In genomic region chr12:131222271-131223139, GRCh38 we compare ENCODE assay signal across 9 cellular contexts.
DNase-seq lines count a peak whose midpoint lies in the region; ATAC-seq and TF ChIP-seq lines count a peak whose summit lies in the region.
"Had no signal": no experiment of that assay in that cellular context is flagged by ENCODE, and none has a peak within 500 bp of the region (broad histone marks: within the 10 kb centered on the region; RNA-seq: fewer than 3 reads in every experiment).

No MANE protein-coding gene starts in this region.

- no peak for TF ChIP-seq POLR2A in lower leg skin (IDR thresholded peaks at IDR 0.05)

- intact Hi-C loops in lower leg skin (cut with DNase I; ENCODE audit: low total_unique reads) = no loop called here

- no peak overlapping the region for H3K4me3 ChIP-seq in kidney epithelial cell (ENCODE audit: low read depth, low read length)
- no peak overlapping the region for H3K4me3 ChIP-seq in lower leg skin (ENCODE audit: low read depth, poor library complexity, severe bottlenecking)

- H3K27me3 ChIP-seq in kidney epithelial cell (ENCODE audit: control insufficient read depth, insufficient read depth, low read length) = peaks cover 6% of the 10 kb centered on the region

- ATAC-seq in HG03575 (IDR thresholded peaks at IDR 0.05; ENCODE audit: extremely low read depth, insufficient number of reproducible peaks, low FRiP score, unreplicated experiment) = peak; percentile 49
- ATAC-seq: HCT116 had no signal

- in situ Hi-C loops in G401 (cut with HindIII; ENCODE audit: low sequenced_read_pairs) = no loop called here

- H3K36me3 ChIP-seq in kidney epithelial cell (ENCODE audit: control insufficient read depth, insufficient read depth, low read length) = no peaks in the 10 kb centered on the region

- WGBS in lower leg skin, 2 donors = 39 to 44% methylated on average over 24 of the region's 24 CpGs

- no peak for TF ChIP-seq CTCF in GM20000 (IDR thresholded peaks at IDR 0.05; ENCODE audit: extremely low read depth, missing control alignments)
- no peak for TF ChIP-seq CTCF in kidney epithelial cell (IDR thresholded peaks at IDR 0.05; ENCODE audit: insufficient read depth, low read length, poor library complexity, severe bottlenecking)
- no peak for TF ChIP-seq CTCF in lower leg skin (IDR thresholded peaks at IDR 0.05)

- DNase-seq in G401 (ENCODE audit: low spot score) (peak; percentile 2), GM20000 (ENCODE audit: low spot score) (peak; percentile 44), kidney epithelial cell (ENCODE audit: low read depth) (peak; percentile 12), NOMO-1 treated with DMSO at 0.1 percent for 48 hours (lab: John Stamatoyannopoulos, UW; ENCODE audit: unreplicated experiment) (no peak), amniotic stem cell (lab: John Stamatoyannopoulos, UW) (no peak), NCI-H1105 treated with DMSO at 0.1 percent for 48 hours (lab: John Stamatoyannopoulos, UW) (no peak), lower leg skin (ENCODE audit: low spot score in 2 of 2) (no peak)

Comparison
In these comparisons a context has a peak if more than half of its experiments do, and no peak if none do; other contexts are left out.
1. DNase-seq: peak in G401 (single experiment), GM20000 (single experiment) and kidney epithelial cell (single experiment); none in NOMO-1 treated with DMSO at 0.1 percent for 48 hours (single experiment), amniotic stem cell (single experiment), NCI-H1105 treated with DMSO at 0.1 percent for 48 hours (single experiment) and lower leg skin (0 of 2).